14 cellular contexts compared by ENCODE assay signal in genomic region chr12:3042394-3042793, GRCh38. TPM values are rescaled to one million over a fixed set of nuclear protein-coding genes. Genes with fewer than 3 reads are reported as not detected.
DNase-seq lines count a peak whose midpoint lies in the region; ATAC-seq and TF ChIP-seq lines count a peak whose summit lies in the region.
"Had no signal": no experiment of that assay in that cellular context is flagged by ENCODE, and none has a peak within 500 bp of the region (broad histone marks: within the 10 kb centered on the region; RNA-seq: fewer than 3 reads in every experiment).

No MANE protein-coding gene starts in this region.

- no peak overlapping the region for H4K8ac ChIP-seq in trophoblast cell (ENCODE audit: low read depth, low read length)

- H3K36me3 ChIP-seq in BLaER1 treated with 17β-estradiol and CSF1 and Interleukin-3, amounts not matched to agents 10 nM and 100 nM = peaks cover 9 to 29% (median 24%) of the 10 kb centered on the region in 11 experiments
- H3K36me3 ChIP-seq in right lobe of liver (no peaks in the 10 kb centered on the region), trophoblast cell (ENCODE audit: control insufficient read depth in 1 of 2, insufficient read depth in 2 of 2, low read length in 2 of 2) (peaks cover 26 to 37% of the 10 kb centered on the region in 2 experiments)

- 25% methylated on average over 7 of the region's 8 CpGs for WGBS in right lobe of liver (ENCODE audit: insufficient coverage, low coverage, low lambda C conversion rate, missing lambda C conversion rate)
- no CpG with 5 or more reads among the region's 8 CpGs for WGBS in trophoblast cell (ENCODE audit: extremely low coverage, insufficient coverage, insufficient read length)

- H2BK5ac ChIP-seq in trophoblast cell (ENCODE audit: low read depth, low read length, poor library complexity) = no peak overlapping the region

- TF ChIP-seq CTCF in right lobe of liver (IDR thresholded peaks at IDR 0.05) = no peak

- H4K91ac ChIP-seq in trophoblast cell (ENCODE audit: low read depth, low read length) = no peak overlapping the region

- H3K79me1 ChIP-seq in trophoblast cell (ENCODE audit: low read length) = no peaks in the 10 kb centered on the region

- ATAC-seq in right lobe of liver (peak; percentile 20 to 76 (median 36)), HG02588 (IDR thresholded peaks at IDR 0.05; ENCODE audit: unreplicated experiment) (no peak)

- H4K20me1 ChIP-seq in BLaER1 treated with 17β-estradiol and CSF1 and Interleukin-3, amounts not matched to agents 10 nM and 100 nM = peaks cover 0 to 50% (median 41%) of the 10 kb centered on the region in 11 experiments; a peak in 17 of 22 replicates

- H3K18ac ChIP-seq in trophoblast cell (ENCODE audit: low read length) = no peak overlapping the region

- H2BK12ac ChIP-seq in trophoblast cell (ENCODE audit: low read length) = no peak overlapping the region

- TF ChIP-seq POLR2A in Raji (IDR thresholded peaks at IDR 0.05; ENCODE audit: insufficient read depth, low read depth, low read length) (0 out of 2 replicates have a peak, but pooled peaks have one; percentile 16), right lobe of liver (IDR thresholded peaks at IDR 0.05) (no peak)

- peaks cover 18 to 97% (median 94%) of the 10 kb centered on the region in 10 experiments for H3K4me1 ChIP-seq in BLaER1 treated with 17β-estradiol and CSF1 and Interleukin-3, amounts not matched to agents 10 nM and 100 nM
- H3K4me1 ChIP-seq in right lobe of liver = no peaks in the 10 kb centered on the region
- H3K4me1 ChIP-seq in trophoblast cell (ENCODE audit: control insufficient read depth in 1 of 2, insufficient read depth in 2 of 2, low read length in 2 of 2) = no peaks in the 10 kb centered on the region

- no peaks in the 10 kb centered on the region for H3K9me3 ChIP-seq in BLaER1 treated with 17β-estradiol and CSF1 and Interleukin-3, amounts not matched to agents 10 nM and 100 nM (replicated peaks in 1 of 11)
- H3K9me3 ChIP-seq in right lobe of liver (no peaks in the 10 kb centered on the region), trophoblast cell (ENCODE audit: insufficient read depth, low read depth, low read length) (peaks cover 2% of the 10 kb centered on the region)

- peak overlapping the region in 7 of 10 experiments; percentile 4 to 46 (median 38); a peak in 9 of 20 replicates for H3K4me3 ChIP-seq in BLaER1 treated with 17β-estradiol and CSF1 and Interleukin-3, amounts not matched to agents 10 nM and 100 nM
- H3K4me3 ChIP-seq in right lobe of liver = no peak overlapping the region
- H3K4me3 ChIP-seq in trophoblast cell (ENCODE audit: low read depth, low read length) = no peak overlapping the region

- H3K14ac ChIP-seq in trophoblast cell (ENCODE audit: low read length) = no peak overlapping the region

- 0 out of 22 replicates have a peak, but pooled peaks cover 0 to under 1% (median 0%) of the 10 kb centered on the region in 11 experiments for H3K27me3 ChIP-seq in BLaER1 treated with 17β-estradiol and CSF1 and Interleukin-3, amounts not matched to agents 10 nM and 100 nM
- H3K27me3 ChIP-seq in right lobe of liver = no peaks in the 10 kb centered on the region
- H3K27me3 ChIP-seq in trophoblast cell (ENCODE audit: insufficient read depth, low read length) = no peaks in the 10 kb centered on the region

- no peak overlapping the region for H2AK5ac ChIP-seq in trophoblast cell (ENCODE audit: low read length)

- peak overlapping the region; percentile 75 to 98 (median 93) for H3K4me2 ChIP-seq in BLaER1 treated with 17β-estradiol and CSF1 and Interleukin-3, amounts not matched to agents 10 nM and 100 nM
- H3K4me2 ChIP-seq in trophoblast cell (ENCODE audit: low read length) = no peak overlapping the region

- intact Hi-C loops in right lobe of liver (cut with DNase I) = no loop called here

- no peak overlapping the region for H2AFZ ChIP-seq in trophoblast cell (ENCODE audit: insufficient read depth, low read length, poor library complexity)

- peak; percentile 59 for DNase-seq in MV-4-11 (lab: John Stamatoyannopoulos, UW)
- peak in 1 of 3 donors; percentile 60 for DNase-seq in right lobe of liver
- DNase-seq in trophoblast cell = no peak
- no peak for DNase-seq in effector CD4-positive, alpha-beta T cell
- DNase-seq in RPMI8226 = no peak
- DNase-seq: activated CD4-positive, alpha-beta T cell treated with anti-CD3 and anti-CD28 coated beads, Interleukin-2, amount 50 U/mL, for 48 hours; head of caudate nucleus; NCI-H774; stimulated activated CD4-positive, alpha-beta T cell treated with anti-CD3 and anti-CD28 coated beads, Interleukin-4, amount 100 ng/mL, for 24 hours had no signal

- no peak overlapping the region for H3K4ac ChIP-seq in trophoblast cell (ENCODE audit: low read depth, low read length)

- H4K12ac ChIP-seq in trophoblast cell (ENCODE audit: low read depth, low read length) = no peak overlapping the region

- peak overlapping the region in 9 of 11 experiments; percentile 19 to 61 (median 52); a peak in 16 of 22 replicates for H3K9ac ChIP-seq in BLaER1 treated with 17β-estradiol and CSF1 and Interleukin-3, amounts not matched to agents 10 nM and 100 nM
- no peak overlapping the region for H3K9ac ChIP-seq in trophoblast cell (ENCODE audit: low read length)

- H2BK120ac ChIP-seq in trophoblast cell (ENCODE audit: insufficient read depth, low read length, poor library complexity) = no peak overlapping the region

- no peaks in the 10 kb centered on the region for H3K79me2 ChIP-seq in trophoblast cell (ENCODE audit: control insufficient read depth, insufficient read depth, low read length, poor library complexity)

- H3K23ac ChIP-seq in trophoblast cell (ENCODE audit: low read length) = no peak overlapping the region

- peak overlapping the region; percentile 18 to 69 (median 54); a peak in 18 of 22 replicates for H3K27ac ChIP-seq in BLaER1 treated with 17β-estradiol and CSF1 and Interleukin-3, amounts not matched to agents 10 nM and 100 nM
- H3K27ac ChIP-seq in right lobe of liver (no peak overlapping the region), trophoblast cell (ENCODE audit: low read depth, low read length) (no peak overlapping the region)
- H3K27ac ChIP-seq: C4-2B had no signal

RNA-seq across cellular contexts. Expression of gene TSPAN9, which starts 34.8 kb away (rescaled TPM):
- 10 to 100 TPM; 23.7 to 53.2 (median 39.8) TPM for total RNA-seq in right lobe of liver
- 29.4 and 31.7 TPM in 2 replicates for polyA plus RNA-seq in trophoblast cell (2013)
- total RNA-seq: T-helper 1 cell treated with Interleukin-12 subunit alpha and Interleukin-12 subunit beta and Interleukin-4 antibody, amounts not matched to agents 30 ng/mL and 1 ng/mL, for 36 hours had no signal

Comparison
In these comparisons a context has a peak if more than half of its experiments do, and no peak if none do; other contexts are left out.
1. H3K27ac ChIP-seq: peak in BLaER1 treated with 17β-estradiol and CSF1 and Interleukin-3, amounts not matched to agents 10 nM and 100 nM (11 of 11); none in right lobe of liver (0 of 3) and trophoblast cell (single experiment).
2. H3K4me3 ChIP-seq: peak in BLaER1 treated with 17β-estradiol and CSF1 and Interleukin-3, amounts not matched to agents 10 nM and 100 nM (7 of 10); none in right lobe of liver (0 of 3) and trophoblast cell (single experiment).